In genomic region chr14:23567186-23568020, GRCh38 we compare ENCODE assay signal across 8 cellular contexts. TPM values are rescaled to one million over a fixed set of nuclear protein-coding genes. Genes with fewer than 3 reads are reported as not detected.
DNase-seq lines count a peak whose midpoint lies in the region; ATAC-seq and TF ChIP-seq lines count a peak whose summit lies in the region.

Gene AP1G2, minus strand, starts transcription at chr14:23567791. Its CDS starts 477 bp downstream, at chr14:23567314.

- H3K4me1 ChIP-seq in cardiac muscle cell (ENCODE audit: low read depth): peaks cover 14% of the 10 kb centered on the region

- no peaks in the 10 kb centered on the region for H3K9me3 ChIP-seq in cardiac muscle cell (ENCODE audit: low read depth)

- POLR2A ChIA-PET in activated naive CD8-positive, alpha-beta T cell treated with anti-CD3 and anti-CD28 coated beads, Interleukin-2, amount 10 ng/mL, durations not matched to agents 7 days and 5 days (lab: Charles Lee): interaction anchor here (0.8 to 2.5 kb wide), 11 partner anchors 8 to 98 kb away, joined by 3 to 15 read pairs (median 3); partner anchors contain the start of genes NGDN and THTPA

- no peaks in the 10 kb centered on the region for H3K36me3 ChIP-seq in cardiac muscle cell

- peaks cover 2% of the 10 kb centered on the region for H3K27me3 Mint-ChIP-seq in activated naive CD8-positive, alpha-beta T cell treated with anti-CD3 and anti-CD28 coated beads, Interleukin-2, amount 10 ng/mL, durations not matched to agents 7 days and 5 days
- peaks cover 16% of the 10 kb centered on the region for H3K27me3 Mint-ChIP-seq in progenitor cell of endocrine pancreas

- H3K9me3 Mint-ChIP-seq in activated naive CD8-positive, alpha-beta T cell treated with anti-CD3 and anti-CD28 coated beads, Interleukin-2, amount 10 ng/mL, durations not matched to agents 7 days and 5 days: no peaks in the 10 kb centered on the region
- H3K9me3 Mint-ChIP-seq in progenitor cell of endocrine pancreas (ENCODE audit: low read depth): no peaks in the 10 kb centered on the region

- TF ChIP-seq CTCF in cardiac muscle cell (IDR thresholded peaks at IDR 0.05; ENCODE audit: low read depth, low read length) (no peak), progenitor cell of endocrine pancreas (IDR thresholded peaks at IDR 0.05; ENCODE audit: unreplicated experiment) (no peak)

- peak within 1 kb of the TSS; percentile 11 for H3K27ac ChIP-seq in cardiac muscle cell

- peak within 1 kb of the TSS; percentile 99 for H3K27ac Mint-ChIP-seq in activated naive CD8-positive, alpha-beta T cell treated with anti-CD3 and anti-CD28 coated beads, Interleukin-2, amount 10 ng/mL, durations not matched to agents 7 days and 5 days
- peak within 1 kb of the TSS; percentile 99 for H3K27ac Mint-ChIP-seq in progenitor cell of endocrine pancreas

- H3K36me3 Mint-ChIP-seq in activated naive CD8-positive, alpha-beta T cell treated with anti-CD3 and anti-CD28 coated beads, Interleukin-2, amount 10 ng/mL, durations not matched to agents 7 days and 5 days: peaks cover 12% of the 10 kb centered on the region
- peaks cover 6% of the 10 kb centered on the region for H3K36me3 Mint-ChIP-seq in progenitor cell of endocrine pancreas (ENCODE audit: insufficient read depth)

- TF ChIP-seq POLR2A in GM10847 (IDR thresholded peaks at IDR 0.05; ENCODE audit: extremely low read depth, insufficient read length): peak; percentile 96

- H3K4me3 Mint-ChIP-seq in activated naive CD8-positive, alpha-beta T cell treated with anti-CD3 and anti-CD28 coated beads, Interleukin-2, amount 10 ng/mL, durations not matched to agents 7 days and 5 days: peak within 1 kb of the TSS; percentile 100
- peak within 1 kb of the TSS; percentile 100 for H3K4me3 Mint-ChIP-seq in progenitor cell of endocrine pancreas (ENCODE audit: low read depth)

- H3K4me3 ChIP-seq in cardiac muscle cell: peak within 1 kb of the TSS; percentile 48

- H3K4me1 Mint-ChIP-seq in activated naive CD8-positive, alpha-beta T cell treated with anti-CD3 and anti-CD28 coated beads, Interleukin-2, amount 10 ng/mL, durations not matched to agents 7 days and 5 days: peaks cover 30% of the 10 kb centered on the region
- H3K4me1 Mint-ChIP-seq in progenitor cell of endocrine pancreas (ENCODE audit: low read depth): peaks cover 15% of the 10 kb centered on the region

- ATAC-seq in HG02623 (IDR thresholded peaks at IDR 0.05; ENCODE audit: unreplicated experiment): peak; percentile 76
- ATAC-seq in activated naive CD8-positive, alpha-beta T cell treated with anti-CD3 and anti-CD28 coated beads, Interleukin-2, amount 10 ng/mL, durations not matched to agents 7 days and 5 days (ENCODE audit: low read depth): peak; percentile 96

- DNase-seq in NCI-H1105 (lab: John Stamatoyannopoulos, UW) (peak; percentile 93), SW 1271 (lab: John Stamatoyannopoulos, UW) (peak; percentile 30 to 76), cardiac muscle cell (ENCODE audit: low read depth in 1 of 2, low spot score in 1 of 2) (peak; percentile 86 to 92), progenitor cell of endocrine pancreas (ENCODE audit: low spot score, unreplicated experiment) (peak; percentile 75), ureter (ENCODE audit: low spot score) (peak; percentile 95)
- DNase-seq in activated naive CD8-positive, alpha-beta T cell treated with anti-CD3 and anti-CD28 coated beads, Interleukin-2, amount 10 ng/mL, durations not matched to agents 7 days and 5 days: peak; percentile 88

- no peaks in the 10 kb centered on the region for H3K27me3 ChIP-seq in cardiac muscle cell

RNA-seq across cellular contexts. Expression of gene AP1G2, which starts in this region (rescaled TPM):
- 100 to 1,000 TPM; 335 to 389 TPM for total RNA-seq in activated naive CD8-positive, alpha-beta T cell treated with anti-CD3 and anti-CD28 coated beads, Interleukin-2, amount 10 ng/mL, durations not matched to agents 7 days and 5 days
- total RNA-seq in cardiac muscle cell (61.2 and 123 TPM in 2 replicates), progenitor cell of endocrine pancreas (262 and 268 TPM in 2 replicates), ureter (248 TPM)
- polyA plus RNA-seq in cardiac muscle cell: 141 and 168 TPM in 2 replicates

Comparison
In these comparisons a context has a peak if more than half of its experiments do, and no peak if none do; other contexts are left out.
1. Peak in every context shown above with its lines: DNase-seq, ATAC-seq, H3K4me3 ChIP-seq and H3K27ac ChIP-seq.